13 cellular contexts compared by ENCODE assay signal in genomic region chr6:137488736-137489409, GRCh38. TPM values are rescaled to one million over a fixed set of nuclear protein-coding genes. Genes with fewer than 3 reads are reported as not detected.
DNase-seq lines count a peak whose midpoint lies in the region; ATAC-seq, FAIRE-seq and TF ChIP-seq lines count a peak whose summit lies in the region.
"Had no signal": no experiment of that assay in that cellular context is flagged by ENCODE, and none has a peak within 500 bp of the region (broad histone marks: within the 10 kb centered on the region; RNA-seq: fewer than 3 reads in every experiment).

No MANE protein-coding gene starts in this region.

- H3K27me3 ChIP-seq in iPS-18a (ENCODE audit: control insufficient read depth, insufficient read depth, low read length) = peaks cover 100% of the 10 kb centered on the region
- peaks cover 100% of the 10 kb centered on the region for H3K27me3 ChIP-seq in smooth muscle cell (ENCODE audit: low read depth)

- 1% methylated on average over 52 of the region's 52 CpGs for WGBS in smooth muscle cell (ENCODE audit: low lambda C conversion rate)

- CTCF ChIA-PET in activated CD4-positive, alpha-beta T cell treated with anti-CD3 and anti-CD28 coated beads, Interleukin-2, amount 10 ng/mL, durations not matched to agents 7 days and 5 days (lab: Charles Lee) = interaction anchor here (0.7 to 1.0 kb wide), 2 partner anchors 29 to 101 kb away, joined by 3 read pairs; no protein-coding TSS in a partner anchor
- CTCF ChIA-PET in activated CD8-positive, alpha-beta T cell treated with anti-CD3 and anti-CD28 coated beads for 36 hours (lab: Charles Lee) = interaction anchor here (1.2 kb wide), 1 partner anchor 20 kb away, joined by 3 read pairs; no protein-coding TSS in a partner anchor

- no peak overlapping the region for H3K27ac ChIP-seq in iPS-18a (ENCODE audit: low read length)
- no peak overlapping the region for H3K27ac ChIP-seq in smooth muscle cell (ENCODE audit: low read depth)
- H3K27ac ChIP-seq: cardiac muscle cell had no signal

- H3K9ac ChIP-seq in iPS-18a (ENCODE audit: low read length) (no peak overlapping the region), smooth muscle cell (ENCODE audit: low read depth) (no peak overlapping the region)

- FAIRE-seq in H54 (lab: Jason Lieb, UNC) = no peak

- H3K4me3 Mint-ChIP-seq in activated CD4-positive, alpha-beta T cell treated with anti-CD3 and anti-CD28 coated beads, Interleukin-2, amount 10 ng/mL, durations not matched to agents 7 days and 5 days = peak overlapping the region; percentile 30
- H3K4me3 Mint-ChIP-seq in activated CD8-positive, alpha-beta T cell treated with anti-CD3 and anti-CD28 coated beads for 36 hours = peak overlapping the region; percentile 58
- no peak overlapping the region for H3K4me3 Mint-ChIP-seq in activated T-helper 1 cell treated with anti-CD3 and anti-CD28 coated beads, Interleukin-12 subunit alpha, Interleukin-12 subunit beta, Interleukin-2, Interleukin-4 antibody, amounts not matched to agents 30 ng/mL and 10 ng/mL and 1 ng/mL, durations not matched to agents 14 hours and 24 hours and 36 hours

- TF ChIP-seq POLR2A in H54 (IDR thresholded peaks at IDR 0.05; ENCODE audit: low read depth, low read length) = no peak

- ATAC-seq in activated CD8-positive, alpha-beta T cell treated with anti-CD3 and anti-CD28 coated beads for 36 hours = peak; percentile 12
- ATAC-seq: Panc1 had no signal

- no peak overlapping the region for H2AFZ ChIP-seq in smooth muscle cell (ENCODE audit: low read depth)

- H3K27me3 Mint-ChIP-seq in activated CD4-positive, alpha-beta T cell treated with anti-CD3 and anti-CD28 coated beads, Interleukin-2, amount 10 ng/mL, durations not matched to agents 7 days and 5 days = peaks cover 88% of the 10 kb centered on the region
- H3K27me3 Mint-ChIP-seq in activated CD8-positive, alpha-beta T cell treated with anti-CD3 and anti-CD28 coated beads for 36 hours = peaks cover 83% of the 10 kb centered on the region
- peaks cover 85% of the 10 kb centered on the region for H3K27me3 Mint-ChIP-seq in activated T-helper 1 cell treated with anti-CD3 and anti-CD28 coated beads, Interleukin-12 subunit alpha, Interleukin-12 subunit beta, Interleukin-2, Interleukin-4 antibody, amounts not matched to agents 30 ng/mL and 10 ng/mL and 1 ng/mL, durations not matched to agents 14 hours and 24 hours and 36 hours (ENCODE audit: insufficient read depth)

- H3K4me3 ChIP-seq in iPS-18a (ENCODE audit: low read length) (peak overlapping the region; percentile 64), smooth muscle cell (no peak overlapping the region)
- H3K4me3 ChIP-seq: cardiac muscle cell had no signal

- H3K36me3 Mint-ChIP-seq in activated CD4-positive, alpha-beta T cell treated with anti-CD3 and anti-CD28 coated beads, Interleukin-2, amount 10 ng/mL, durations not matched to agents 7 days and 5 days (ENCODE audit: low read depth) = peaks cover 13% of the 10 kb centered on the region
- no peaks in the 10 kb centered on the region for H3K36me3 Mint-ChIP-seq in activated CD8-positive, alpha-beta T cell treated with anti-CD3 and anti-CD28 coated beads for 36 hours (ENCODE audit: low read depth)
- peaks cover 4% of the 10 kb centered on the region for H3K36me3 Mint-ChIP-seq in activated T-helper 1 cell treated with anti-CD3 and anti-CD28 coated beads, Interleukin-12 subunit alpha, Interleukin-12 subunit beta, Interleukin-2, Interleukin-4 antibody, amounts not matched to agents 30 ng/mL and 10 ng/mL and 1 ng/mL, durations not matched to agents 14 hours and 24 hours and 36 hours (ENCODE audit: low read depth)
- H3K36me3 Mint-ChIP-seq: natural killer cell had no signal

- POLR2A ChIA-PET in activated CD4-positive, alpha-beta T cell treated with anti-CD3 and anti-CD28 coated beads, Interleukin-2, amount 10 ng/mL, durations not matched to agents 7 days and 5 days (lab: Charles Lee) = no interaction called here
- POLR2A ChIA-PET in activated CD8-positive, alpha-beta T cell treated with anti-CD3 and anti-CD28 coated beads for 36 hours (lab: Charles Lee) = interaction anchor here (0.9 kb wide), 1 partner anchor 14 kb away, joined by 3 read pairs; no protein-coding TSS in a partner anchor

- H3K27ac Mint-ChIP-seq in activated CD4-positive, alpha-beta T cell treated with anti-CD3 and anti-CD28 coated beads, Interleukin-2, amount 10 ng/mL, durations not matched to agents 7 days and 5 days = peak overlapping the region; percentile 38
- no peak overlapping the region for H3K27ac Mint-ChIP-seq in activated CD8-positive, alpha-beta T cell treated with anti-CD3 and anti-CD28 coated beads for 36 hours
- H3K27ac Mint-ChIP-seq in activated T-helper 1 cell treated with anti-CD3 and anti-CD28 coated beads, Interleukin-12 subunit alpha, Interleukin-12 subunit beta, Interleukin-2, Interleukin-4 antibody, amounts not matched to agents 30 ng/mL and 10 ng/mL and 1 ng/mL, durations not matched to agents 14 hours and 24 hours and 36 hours = no peak overlapping the region
- H3K27ac Mint-ChIP-seq: natural killer cell had no signal

- H3K36me3 ChIP-seq in iPS-18a (ENCODE audit: control insufficient read depth, low read depth, low read length) (no peaks in the 10 kb centered on the region), smooth muscle cell (ENCODE audit: low read depth) (no peaks in the 10 kb centered on the region)
- H3K36me3 ChIP-seq: cardiac muscle cell had no signal

- H3K9me3 ChIP-seq in iPS-18a (ENCODE audit: control insufficient read depth, low read depth, low read length) = no peaks in the 10 kb centered on the region
- H3K9me3 ChIP-seq in smooth muscle cell (replicated peaks; ENCODE audit: low read depth) = no peaks in the 10 kb centered on the region

- TF ChIP-seq CTCF in activated CD8-positive, alpha-beta T cell treated with anti-CD3 and anti-CD28 coated beads for 36 hours (IDR thresholded peaks at IDR 0.05) = no peak
- TF ChIP-seq CTCF in smooth muscle cell (IDR thresholded peaks at IDR 0.05; ENCODE audit: borderline replicate concordance, insufficient read depth, poor library complexity, severe bottlenecking) = no peak

- H3K4me1 ChIP-seq in iPS-18a (ENCODE audit: control insufficient read depth, low read depth, low read length) = peaks cover 47% of the 10 kb centered on the region
- peaks cover 44% of the 10 kb centered on the region for H3K4me1 ChIP-seq in smooth muscle cell (ENCODE audit: low read depth)

- DNase-seq in activated CD4-positive, alpha-beta T cell treated with anti-CD3 and anti-CD28 coated beads, Interleukin-2, amount 10 ng/mL, durations not matched to agents 7 days and 5 days = no peak
- no peak for DNase-seq in activated CD4-positive, alpha-beta T cell treated with anti-CD3 and anti-CD28 coated beads for 4 hours
- DNase-seq in activated CD8-positive, alpha-beta T cell treated with anti-CD3 and anti-CD28 coated beads for 36 hours = peak; percentile 5
- no peak for DNase-seq in smooth muscle cell (lab: John Stamatoyannopoulos, UW; ENCODE audit: unreplicated experiment)
- no peak for DNase-seq in H54 (ENCODE audit: insufficient read length, low spot score)
- DNase-seq in cortex of kidney (lab: John Stamatoyannopoulos, UW) = no peak
- DNase-seq in activated T-helper 1 cell treated with anti-CD3 and anti-CD28 coated beads, Interleukin-12 subunit alpha, Interleukin-12 subunit beta, Interleukin-2, Interleukin-4 antibody, amounts not matched to agents 30 ng/mL and 10 ng/mL and 1 ng/mL, durations not matched to agents 14 hours and 24 hours and 36 hours (ENCODE audit: low spot score) = no peak
- DNase-seq: activated CD4-positive, CD25-positive, alpha-beta regulatory T cell treated with anti-CD3 and anti-CD28 coated beads, Interleukin-2, amount 50 U/mL, for 72 hours; natural killer cell had no signal

- peak overlapping the region; percentile 53 for H3K4me2 ChIP-seq in smooth muscle cell

- peaks cover 43% of the 10 kb centered on the region for H3K4me1 Mint-ChIP-seq in activated CD4-positive, alpha-beta T cell treated with anti-CD3 and anti-CD28 coated beads, Interleukin-2, amount 10 ng/mL, durations not matched to agents 7 days and 5 days
- H3K4me1 Mint-ChIP-seq in activated CD8-positive, alpha-beta T cell treated with anti-CD3 and anti-CD28 coated beads for 36 hours (ENCODE audit: low read depth) = peaks cover 35% of the 10 kb centered on the region
- peaks cover 13% of the 10 kb centered on the region for H3K4me1 Mint-ChIP-seq in activated T-helper 1 cell treated with anti-CD3 and anti-CD28 coated beads, Interleukin-12 subunit alpha, Interleukin-12 subunit beta, Interleukin-2, Interleukin-4 antibody, amounts not matched to agents 30 ng/mL and 10 ng/mL and 1 ng/mL, durations not matched to agents 14 hours and 24 hours and 36 hours (ENCODE audit: low read depth)

- intact Hi-C loops in activated CD8-positive, alpha-beta T cell treated with anti-CD3 and anti-CD28 coated beads for 36 hours (cut with micrococcal nuclease) = no loop called here
- intact Hi-C loops in activated T-helper 1 cell treated with anti-CD3 and anti-CD28 coated beads, Interleukin-12 subunit alpha, Interleukin-12 subunit beta, Interleukin-2, Interleukin-4 antibody, amounts not matched to agents 30 ng/mL and 10 ng/mL and 1 ng/mL, durations not matched to agents 14 hours and 24 hours and 36 hours (cut with micrococcal nuclease) = loop anchor here (1.0 to 5.0 kb wide), 2 partner anchors 10 to 147 kb away; no protein-coding TSS in a partner anchor

- H3K79me2 ChIP-seq in smooth muscle cell (ENCODE audit: low read depth) = no peaks in the 10 kb centered on the region

- no peaks in the 10 kb centered on the region for H4K20me1 ChIP-seq in smooth muscle cell (ENCODE audit: low read depth)

- H3F3A ChIP-seq in smooth muscle cell (ENCODE audit: low read depth) = no peaks in the 10 kb centered on the region

- H3K9me3 Mint-ChIP-seq in activated CD4-positive, alpha-beta T cell treated with anti-CD3 and anti-CD28 coated beads, Interleukin-2, amount 10 ng/mL, durations not matched to agents 7 days and 5 days = peaks cover 2% of the 10 kb centered on the region
- H3K9me3 Mint-ChIP-seq in activated CD8-positive, alpha-beta T cell treated with anti-CD3 and anti-CD28 coated beads for 36 hours = no peaks in the 10 kb centered on the region
- no peaks in the 10 kb centered on the region for H3K9me3 Mint-ChIP-seq in activated T-helper 1 cell treated with anti-CD3 and anti-CD28 coated beads, Interleukin-12 subunit alpha, Interleukin-12 subunit beta, Interleukin-2, Interleukin-4 antibody, amounts not matched to agents 30 ng/mL and 10 ng/mL and 1 ng/mL, durations not matched to agents 14 hours and 24 hours and 36 hours
- H3K9me3 Mint-ChIP-seq: natural killer cell had no signal

RNA-seq across cellular contexts. Expression of gene OLIG3, which starts 5.3 kb away (rescaled TPM):
- total RNA-seq in activated CD4-positive, alpha-beta T cell treated with anti-CD3 and anti-CD28 coated beads, Interleukin-2, amount 10 ng/mL, durations not matched to agents 7 days and 5 days = not detected
- under 1 TPM; 0.61 to 0.67 TPM for total RNA-seq in activated CD8-positive, alpha-beta T cell treated with anti-CD3 and anti-CD28 coated beads for 36 hours
- not detected in 2 replicates for total RNA-seq in smooth muscle cell
- polyA plus RNA-seq in smooth muscle cell = not detected in 2 replicates
- total RNA-seq in activated T-helper 1 cell treated with anti-CD3 and anti-CD28 coated beads, Interleukin-12 subunit alpha, Interleukin-12 subunit beta, Interleukin-2, Interleukin-4 antibody, amounts not matched to agents 30 ng/mL and 10 ng/mL and 1 ng/mL, durations not matched to agents 14 hours and 24 hours and 36 hours = not detected in 2 replicates
- total RNA-seq: cardiac muscle cell, glomerular endothelial cell, natural killer cell had no signal
- polyA plus RNA-seq: cardiac muscle cell had no signal
